In the genomic region with DNA sequence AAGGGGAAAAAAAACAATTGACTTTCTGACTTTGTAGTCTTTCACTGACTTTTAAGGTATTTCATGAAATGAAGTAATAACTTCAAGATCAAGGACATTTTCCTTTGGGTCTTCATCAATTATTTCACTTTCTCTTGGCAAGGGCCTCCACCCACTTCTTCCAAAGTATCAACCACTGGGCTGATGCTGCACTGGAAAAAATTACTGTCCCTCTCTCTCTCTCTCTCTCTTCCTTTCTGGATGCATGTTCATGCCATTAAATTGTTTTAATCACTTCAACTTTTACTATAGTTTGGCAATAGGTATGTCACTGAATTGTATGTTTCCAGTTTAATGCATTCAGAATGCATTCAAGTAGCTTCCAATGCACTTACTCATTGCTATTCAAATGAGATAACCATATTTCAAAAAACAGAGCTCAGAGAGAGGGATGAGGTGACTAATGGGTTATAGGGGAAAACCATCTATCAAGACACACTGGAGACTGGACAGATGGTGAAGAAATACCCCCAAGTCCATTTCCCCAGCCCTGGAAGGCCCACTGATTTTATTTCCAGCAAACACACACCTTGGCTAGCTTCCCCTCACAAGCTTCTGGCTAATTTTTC, we compare ENCODE assay signal across 16 cellular contexts.
DNase-seq lines count a peak whose midpoint lies in the region; ATAC-seq, FAIRE-seq and TF ChIP-seq lines count a peak whose summit lies in the region.
"Had no signal": no experiment of that assay in that cellular context is flagged by ENCODE, and none has a peak within 500 bp of the region (broad histone marks: within the 10 kb centered on the region; RNA-seq: fewer than 3 reads in every experiment).

No MANE protein-coding gene starts in this region.

- intact Hi-C loops in kidney (cut with DNase I): no loop called here

- H3K4me1 ChIP-seq in kidney (ENCODE audit: control insufficient read depth in 1 of 2, insufficient read depth in 1 of 2, low read depth in 1 of 2, low read length in 2 of 2): no peaks in the 10 kb centered on the region
- no peaks in the 10 kb centered on the region for H3K4me1 ChIP-seq in effector memory CD4-positive, alpha-beta T cell (ENCODE audit: control insufficient read depth, insufficient read depth, low read length, poor library complexity, severe bottlenecking)

- no peaks in the 10 kb centered on the region for H3K27me3 ChIP-seq in effector memory CD4-positive, alpha-beta T cell (replicated peaks; ENCODE audit: control insufficient read depth, insufficient read depth, low read length, poor library complexity, severe bottlenecking)

- no peak overlapping the region for H3K9ac ChIP-seq in kidney (ENCODE audit: low read length in 2 of 2)

- H3K27ac ChIP-seq in kidney (ENCODE audit: low read depth in 2 of 2, low read length in 2 of 2): no peak overlapping the region
- no peak overlapping the region for H3K27ac ChIP-seq in effector memory CD4-positive, alpha-beta T cell (ENCODE audit: insufficient read depth, low read length, poor library complexity, severe bottlenecking)

- H3K27ac Mint-ChIP-seq in activated naive CD8-positive, alpha-beta T cell: peak overlapping the region; percentile 76
- H3K27ac Mint-ChIP-seq: activated CD4-positive, alpha-beta memory T cell treated with anti-CD3 and anti-CD28 coated beads, Interleukin-2, amount 10 ng/mL, durations not matched to agents 7 days and 5 days; endodermal cell had no signal

- peaks cover 39% of the 10 kb centered on the region for H3K4me1 Mint-ChIP-seq in activated naive CD8-positive, alpha-beta T cell (ENCODE audit: low read depth)

- peak overlapping the region; percentile 6 for H3K4me3 Mint-ChIP-seq in activated naive CD8-positive, alpha-beta T cell
- H3K4me3 Mint-ChIP-seq: activated CD4-positive, alpha-beta memory T cell treated with anti-CD3 and anti-CD28 coated beads, Interleukin-2, amount 10 ng/mL, durations not matched to agents 7 days and 5 days; CD14-positive monocyte; endodermal cell had no signal

- H3K36me3 ChIP-seq in kidney (ENCODE audit: control insufficient read depth in 1 of 2, insufficient read depth in 2 of 2, low read length in 2 of 2): no peaks in the 10 kb centered on the region
- no peaks in the 10 kb centered on the region for H3K36me3 ChIP-seq in effector memory CD4-positive, alpha-beta T cell (ENCODE audit: control insufficient read depth, insufficient read depth, low read length)

- no peaks in the 10 kb centered on the region for H3K9me3 ChIP-seq in kidney (ENCODE audit: control insufficient read depth in 1 of 2, low read length in 2 of 2)
- no peaks in the 10 kb centered on the region for H3K9me3 ChIP-seq in effector memory CD4-positive, alpha-beta T cell (ENCODE audit: control insufficient read depth, low read length)

- FAIRE-seq in kidney (lab: Jason Lieb, UNC): no peak

- H3K9me3 Mint-ChIP-seq in activated naive CD8-positive, alpha-beta T cell (ENCODE audit: low read depth): no peaks in the 10 kb centered on the region
- H3K9me3 Mint-ChIP-seq: activated CD4-positive, alpha-beta memory T cell treated with anti-CD3 and anti-CD28 coated beads, Interleukin-2, amount 10 ng/mL, durations not matched to agents 7 days and 5 days; endodermal cell had no signal

- peak; percentile 44 for DNase-seq in AG04449 (ENCODE audit: low read depth, low spot score)
- peak; percentile 47 for DNase-seq in ELR (ENCODE audit: low read depth)
- peak; percentile 82 to 89 for DNase-seq in foreskin fibroblast
- no peak for DNase-seq in kidney
- no peak for DNase-seq in effector memory CD4-positive, alpha-beta T cell
- no peak for DNase-seq in SHP77 (lab: John Stamatoyannopoulos, UW)
- DNase-seq: activated CD4-positive, alpha-beta memory T cell treated with anti-CD3 and anti-CD28 coated beads, Interleukin-2, amount 10 ng/mL, durations not matched to agents 7 days and 5 days; aorta; endodermal cell; MM.1S; NCI-H2227 treated with DMSO at 0.1 percent for 48 hours; OCI-M1; stimulated activated CD4-positive, alpha-beta T cell treated with anti-CD3 and anti-CD28 coated beads, Interleukin-4, amount 100 ng/mL, for 1 hour had no signal

- no peak overlapping the region for H3K4me3 ChIP-seq in AG04449 (ENCODE audit: low read depth, low read length)
- no peak overlapping the region for H3K4me3 ChIP-seq in foreskin fibroblast (ENCODE audit: low read depth in 1 of 2, low read length in 2 of 2)
- H3K4me3 ChIP-seq in kidney (ENCODE audit: low read length in 2 of 2): no peak overlapping the region
- no peak overlapping the region for H3K4me3 ChIP-seq in effector memory CD4-positive, alpha-beta T cell (ENCODE audit: insufficient read depth, low read depth, low read length, poor library complexity, severe bottlenecking)

- TF ChIP-seq CTCF in AG04449 (IDR thresholded peaks at IDR 0.05; ENCODE audit: insufficient read depth, low read length, missing control alignments) (no peak), foreskin fibroblast (IDR thresholded peaks at IDR 0.05; ENCODE audit: low read depth, low read length) (no peak), kidney (IDR thresholded peaks at IDR 0.05; ENCODE audit: borderline replicate concordance, extremely low read depth, insufficient read depth) (no peak)

- H3K27me3 Mint-ChIP-seq in activated naive CD8-positive, alpha-beta T cell: no peaks in the 10 kb centered on the region
- H3K27me3 Mint-ChIP-seq: activated CD4-positive, alpha-beta memory T cell treated with anti-CD3 and anti-CD28 coated beads, Interleukin-2, amount 10 ng/mL, durations not matched to agents 7 days and 5 days had no signal

- no peak for ATAC-seq in HG03342 (IDR thresholded peaks at IDR 0.05; ENCODE audit: unreplicated experiment)

- CTCF ChIA-PET in AG04449 (lab: Yijun Ruan, JAX): interaction anchor here (1.1 kb wide), 1 partner anchor 11 kb away, joined by 4 read pairs; no protein-coding TSS in a partner anchor

- POLR2A ChIA-PET in AG04449 (lab: Yijun Ruan, JAX): no interaction called here

- H3K36me3 Mint-ChIP-seq in activated naive CD8-positive, alpha-beta T cell: no peaks in the 10 kb centered on the region
- H3K36me3 Mint-ChIP-seq: CD14-positive monocyte had no signal

Comparison
In these comparisons a context has a peak if more than half of its experiments do, and no peak if none do; other contexts are left out.
1. DNase-seq: peak in AG04449 (single experiment), ELR (single experiment) and foreskin fibroblast (2 of 2); none in kidney (single experiment), effector memory CD4-positive, alpha-beta T cell (0 of 3) and SHP77 (0 of 2).